Comparison of ENCODE assay signal across 20 cellular contexts in genomic region chr18:56545539-56545938, GRCh38.
"Had no signal": no experiment of that assay in that cellular context is flagged by ENCODE, and none has a peak within 500 bp of the region (broad histone marks: within the 10 kb centered on the region; RNA-seq: fewer than 3 reads in every experiment).

No MANE protein-coding gene starts in this region.

- H3K9me3 ChIP-seq: body of pancreas, gastrocnemius medialis, left lung, right atrium auricular region, tibial nerve had no signal

- H3K27ac ChIP-seq: body of pancreas, dorsolateral prefrontal cortex, epithelial cell of prostate, gastrocnemius medialis, left lung, right atrium auricular region, tibial nerve had no signal

- H3K4me3 ChIP-seq: body of pancreas, dorsolateral prefrontal cortex, gastrocnemius medialis, left lung, right atrium auricular region, tibial nerve had no signal

- H3K36me3 Mint-ChIP-seq: activated naive CD8-positive, alpha-beta T cell treated with anti-CD3 and anti-CD28 coated beads, Interleukin-2, amount 10 ng/mL, durations not matched to agents 7 days and 5 days; memory B cell; WTC11 had no signal

- H3K4me1 Mint-ChIP-seq: activated naive CD8-positive, alpha-beta T cell treated with anti-CD3 and anti-CD28 coated beads, Interleukin-2, amount 10 ng/mL, durations not matched to agents 7 days and 5 days had no signal

- H3K9me3 Mint-ChIP-seq: activated CD8-positive, alpha-beta T cell treated with anti-CD3 and anti-CD28 coated beads for 36 hours; activated naive CD8-positive, alpha-beta T cell treated with anti-CD3 and anti-CD28 coated beads, Interleukin-2, amount 10 ng/mL, durations not matched to agents 7 days and 5 days; activated T-cell treated with anti-CD3 and anti-CD28 coated beads, Interleukin-2, amount 50 U/mL, for 24 hours; activated T-helper 2 cell treated with anti-CD3 and anti-CD28 coated beads, Interferon-gamma antibody, Interleukin-2, Interleukin-4, amounts not matched to agents 10 μg/mL and 5 μg/mL and 100 μg/mL, durations not matched to agents 14 hours and 24 hours and 36 hours; T-helper 2 cell treated with Interferon-gamma antibody and Interleukin-4, amounts not matched to agents 5 μg/mL and 100 μg/mL, for 36 hours had no signal

- DNase-seq: activated CD4-positive, alpha-beta T cell treated with anti-CD3 and anti-CD28 coated beads for 4 hours; activated CD8-positive, alpha-beta T cell treated with anti-CD3 and anti-CD28 coated beads for 36 hours; activated naive CD4-positive, alpha-beta T cell treated with Interleukin-2 at 50 U/mL for 16 hours; activated naive CD8-positive, alpha-beta T cell treated with anti-CD3 and anti-CD28 coated beads, Interleukin-2, amount 10 ng/mL, durations not matched to agents 7 days and 5 days; activated T-cell treated with anti-CD3 and anti-CD28 coated beads, Interleukin-2, amount 50 U/mL, for 24 hours; body of pancreas; central memory CD4-positive, alpha-beta T cell; dorsolateral prefrontal cortex; gastrocnemius medialis; head of caudate nucleus; kidney; left lung had no signal

- H3K27me3 Mint-ChIP-seq: activated CD8-positive, alpha-beta T cell treated with anti-CD3 and anti-CD28 coated beads for 36 hours; memory B cell had no signal

- H3K4me1 ChIP-seq: body of pancreas, gastrocnemius medialis, right atrium auricular region, tibial nerve had no signal

- H3K36me3 ChIP-seq: gastrocnemius medialis, left lung, right atrium auricular region, tibial nerve had no signal

- H3K27me3 ChIP-seq: body of pancreas, dorsolateral prefrontal cortex, gastrocnemius medialis, left lung, right atrium auricular region, tibial nerve had no signal

- H3K27ac Mint-ChIP-seq: activated CD8-positive, alpha-beta T cell treated with anti-CD3 and anti-CD28 coated beads for 36 hours; activated naive CD8-positive, alpha-beta T cell treated with anti-CD3 and anti-CD28 coated beads, Interleukin-2, amount 10 ng/mL, durations not matched to agents 7 days and 5 days; activated T-cell treated with anti-CD3 and anti-CD28 coated beads, Interleukin-2, amount 50 U/mL, for 24 hours; activated T-helper 2 cell treated with anti-CD3 and anti-CD28 coated beads, Interferon-gamma antibody, Interleukin-2, Interleukin-4, amounts not matched to agents 10 μg/mL and 5 μg/mL and 100 μg/mL, durations not matched to agents 14 hours and 24 hours and 36 hours; memory B cell; stimulated activated naive CD8-positive, alpha-beta T cell treated with anti-CD3 and anti-CD28 coated beads, Interleukin-15, Interleukin-2, amounts not matched to agents 100 ng/mL and 50 ng/mL, for 24 hours; T-helper 2 cell treated with Interferon-gamma antibody and Interleukin-4, amounts not matched to agents 5 μg/mL and 100 μg/mL, for 36 hours; WTC11 had no signal

- ATAC-seq: activated CD8-positive, alpha-beta T cell treated with anti-CD3 and anti-CD28 coated beads for 36 hours; body of pancreas; gastrocnemius medialis; left lung; WTC11 had no signal

- H3K4me3 Mint-ChIP-seq: activated CD8-positive, alpha-beta T cell treated with anti-CD3 and anti-CD28 coated beads for 36 hours; activated naive CD8-positive, alpha-beta T cell treated with anti-CD3 and anti-CD28 coated beads, Interleukin-2, amount 10 ng/mL, durations not matched to agents 7 days and 5 days; activated T-cell treated with anti-CD3 and anti-CD28 coated beads, Interleukin-2, amount 50 U/mL, for 24 hours; memory B cell; stimulated activated naive CD8-positive, alpha-beta T cell treated with anti-CD3 and anti-CD28 coated beads, Interleukin-15, Interleukin-2, amounts not matched to agents 100 ng/mL and 50 ng/mL, for 24 hours; T-helper 2 cell treated with Interferon-gamma antibody and Interleukin-4, amounts not matched to agents 5 μg/mL and 100 μg/mL, for 36 hours; WTC11 had no signal
